ENCODE assay signal across 8 cellular contexts in genomic region chr14:74941676-74942097, GRCh38. TPM values are rescaled to one million over a fixed set of nuclear protein-coding genes. Genes with fewer than 3 reads are reported as not detected.
DNase-seq lines count a peak whose midpoint lies in the region; ATAC-seq, FAIRE-seq and TF ChIP-seq lines count a peak whose summit lies in the region.

No MANE protein-coding gene starts in this region.

- H3K36me3 ChIP-seq in BLaER1 (no peaks in the 10 kb centered on the region), kidney (ENCODE audit: control insufficient read depth in 1 of 2, insufficient read depth in 2 of 2, low read length in 2 of 2) (no peaks in the 10 kb centered on the region)

- H3K4me3 ChIP-seq in BLaER1 = peak overlapping the region; percentile 59
- no peak overlapping the region for H3K4me3 ChIP-seq in kidney (ENCODE audit: low read length in 2 of 2)

- peak overlapping the region; percentile 84 for H3K27ac Mint-ChIP-seq in activated naive CD8-positive, alpha-beta T cell treated with anti-CD3 and anti-CD28 coated beads, Interleukin-2, amount 50 U/mL, for 24 hours

- no peaks in the 10 kb centered on the region for H4K20me1 ChIP-seq in BLaER1

- H3K27me3 Mint-ChIP-seq in activated naive CD8-positive, alpha-beta T cell treated with anti-CD3 and anti-CD28 coated beads, Interleukin-2, amount 50 U/mL, for 24 hours = no peaks in the 10 kb centered on the region

- H3K27me3 ChIP-seq in BLaER1 = no peaks in the 10 kb centered on the region

- intact Hi-C loops in kidney (cut with DNase I) = loop anchor here (10.0 kb wide), 1 partner anchor 143 kb away; no protein-coding TSS in a partner anchor

- peaks cover 38% of the 10 kb centered on the region for H3K4me1 Mint-ChIP-seq in activated naive CD8-positive, alpha-beta T cell treated with anti-CD3 and anti-CD28 coated beads, Interleukin-2, amount 50 U/mL, for 24 hours

- H3K36me3 Mint-ChIP-seq in activated naive CD8-positive, alpha-beta T cell treated with anti-CD3 and anti-CD28 coated beads, Interleukin-2, amount 50 U/mL, for 24 hours (ENCODE audit: low read depth) = no peaks in the 10 kb centered on the region

- H3K4me1 ChIP-seq in BLaER1 = peaks cover 100% of the 10 kb centered on the region
- peaks cover 0 to 21% of the 10 kb centered on the region in 2 donors for H3K4me1 ChIP-seq in kidney (ENCODE audit: control insufficient read depth in 1 of 2, insufficient read depth in 1 of 2, low read depth in 1 of 2, low read length in 2 of 2)

- H3K9ac ChIP-seq in BLaER1 (peak overlapping the region; percentile 82), kidney (ENCODE audit: low read length in 2 of 2) (no peak overlapping the region)

- no peak for FAIRE-seq in kidney (lab: Jason Lieb, UNC)

- H3K4me2 ChIP-seq in BLaER1 = peak overlapping the region; percentile 97

- H3K27ac ChIP-seq in BLaER1 (peak overlapping the region; percentile 97), kidney (ENCODE audit: low read depth in 2 of 2, low read length in 2 of 2) (peak overlapping the region; percentile 57 to 71)

- H3K9me3 ChIP-seq in BLaER1 (no peaks in the 10 kb centered on the region), kidney (ENCODE audit: control insufficient read depth in 1 of 2, low read length in 2 of 2) (no peaks in the 10 kb centered on the region)

- DNase-seq in T-helper 1 cell (peak in 3 of 5 donors; percentile 30 to 77 (median 38)), kidney (peak; percentile 85), H4 (ENCODE audit: low spot score) (no peak), HCEC 1CT (no peak)
- DNase-seq in activated naive CD8-positive, alpha-beta T cell treated with anti-CD3 and anti-CD28 coated beads, Interleukin-2, amount 50 U/mL, for 24 hours = peak; percentile 68
- peak; percentile 51 to 56 for DNase-seq in stimulated activated CD4-positive, alpha-beta T cell treated with anti-CD3 and anti-CD28 coated beads, Interleukin-4, amount 100 ng/mL, for 48 hours (ENCODE audit: low read depth in 2 of 2)

- peak; percentile 41 for ATAC-seq in GM21786 (IDR thresholded peaks at IDR 0.05; ENCODE audit: unreplicated experiment)
- peak; percentile 83 for ATAC-seq in activated naive CD8-positive, alpha-beta T cell treated with anti-CD3 and anti-CD28 coated beads, Interleukin-2, amount 50 U/mL, for 24 hours

- H3K9me3 Mint-ChIP-seq in activated naive CD8-positive, alpha-beta T cell treated with anti-CD3 and anti-CD28 coated beads, Interleukin-2, amount 50 U/mL, for 24 hours = peaks cover 5% of the 10 kb centered on the region

- H3K4me3 Mint-ChIP-seq in activated naive CD8-positive, alpha-beta T cell treated with anti-CD3 and anti-CD28 coated beads, Interleukin-2, amount 50 U/mL, for 24 hours = peak overlapping the region; percentile 61

- no peak for TF ChIP-seq CTCF in kidney (IDR thresholded peaks at IDR 0.05; ENCODE audit: borderline replicate concordance, extremely low read depth, insufficient read depth)

RNA-seq across cellular contexts. Expression of gene PGF, which starts 13.7 kb away (rescaled TPM):
- 9.3 TPM for total RNA-seq in kidney
- 12.1 TPM for polyA plus RNA-seq in kidney (ENCODE audit: insufficient read depth, low read depth, low replicate concordance)
- total RNA-seq in H4 (2014; rRNA removed; shearing (Covaris generic)) = 2.6 and 3.1 TPM in 2 replicates

RNA-seq across cellular contexts. Expression of gene RPS6KL1, which starts 18.6 kb away (rescaled TPM):
- 7.9 TPM for total RNA-seq in kidney
- 3.7 TPM for polyA plus RNA-seq in kidney (ENCODE audit: insufficient read depth, low read depth, low replicate concordance)
- not detected in 2 replicates for total RNA-seq in H4 (2014; rRNA removed; shearing (Covaris generic))

RNA-seq across cellular contexts. Expression of gene DLST, which starts 60.0 kb away (rescaled TPM):
- 98.6 TPM for total RNA-seq in kidney
- polyA plus RNA-seq in kidney (ENCODE audit: insufficient read depth, low read depth, low replicate concordance) = 112 TPM
- total RNA-seq in H4 (2014; rRNA removed; shearing (Covaris generic)) = 26.1 and 29.9 TPM in 2 replicates

Comparison
In these comparisons a context has a peak if more than half of its experiments do, and no peak if none do; other contexts are left out.
1. DNase-seq: peak in T-helper 1 cell (3 of 5), activated naive CD8-positive, alpha-beta T cell treated with anti-CD3 and anti-CD28 coated beads, Interleukin-2, amount 50 U/mL, for 24 hours (single experiment), kidney (single experiment) and stimulated activated CD4-positive, alpha-beta T cell treated with anti-CD3 and anti-CD28 coated beads, Interleukin-4, amount 100 ng/mL, for 48 hours (2 of 2); none in H4 (single experiment) and HCEC 1CT (single experiment).